14 cellular contexts compared by ENCODE assay signal in genomic region chr13:21043898-21044297, GRCh38. TPM values are rescaled to one million over a fixed set of nuclear protein-coding genes. Genes with fewer than 3 reads are reported as not detected.
DNase-seq lines count a peak whose midpoint lies in the region; ATAC-seq and TF ChIP-seq lines count a peak whose summit lies in the region.
"Had no signal": no experiment of that assay in that cellular context is flagged by ENCODE, and none has a peak within 500 bp of the region (broad histone marks: within the 10 kb centered on the region; RNA-seq: fewer than 3 reads in every experiment).

No MANE protein-coding gene starts in this region.

- H3K4me3 ChIP-seq in choroid plexus epithelial cell (ENCODE audit: low read depth, low read length) (no peak overlapping the region), left lung (no peak overlapping the region), ovary (no peak overlapping the region)

- no peaks in the 10 kb centered on the region for H3K27me3 ChIP-seq in left lung
- no peaks in the 10 kb centered on the region for H3K27me3 ChIP-seq in ovary

- DNase-seq in H4 (ENCODE audit: low spot score) (peak; percentile 11), choroid plexus epithelial cell (ENCODE audit: low read depth) (peak; percentile 91), left lung (no peak), stromal cell of bone marrow (ENCODE audit: low read depth) (peak; percentile 79), ovary (no peak), AML-193 (lab: John Stamatoyannopoulos, UW) (no peak), OCI-M1 (lab: John Stamatoyannopoulos, UW) (no peak)
- DNase-seq: amniotic stem cell; DMS53; kidney glomerular epithelial cell; NCI-H1436; NK-92 treated with Interleukin-12 subunit alpha and Interleukin-12 subunit beta, amount 100 ng/mL, for 24 hours had no signal

- WGBS in ovary, 3 donors, result 7 to 14% (median 14%) methylated on average over 2 of the region's 2 CpGs

- H3K36me3 ChIP-seq in left lung (no peaks in the 10 kb centered on the region), ovary (no peaks in the 10 kb centered on the region)

- H3K4me1 ChIP-seq in left lung, result peaks cover 0 to 70% of the 10 kb centered on the region in 2 donors
- H3K4me1 ChIP-seq in ovary (ENCODE audit: insufficient read depth), result peaks cover 5% of the 10 kb centered on the region

- peak; percentile 44 for ATAC-seq in left lung
- ATAC-seq in HG02884 (IDR thresholded peaks at IDR 0.05; ENCODE audit: unreplicated experiment), result no peak

- TF ChIP-seq CTCF in choroid plexus epithelial cell (conservative IDR thresholded peaks at IDR 0.05; ENCODE audit: low read depth, low read length) (no peak), left lung (IDR thresholded peaks at IDR 0.05) (no peak), ovary (IDR thresholded peaks at IDR 0.05) (no peak)

- H3K9me3 ChIP-seq in left lung, result no peaks in the 10 kb centered on the region
- no peaks in the 10 kb centered on the region for H3K9me3 ChIP-seq in ovary

- intact Hi-C loops in left lung (cut with DNase I), result no loop called here
- intact Hi-C loops in ovary (cut with DNase I), result no loop called here

- TF ChIP-seq POLR2A in ovary (IDR thresholded peaks at IDR 0.05), result no peak

- no peak for TF ChIP-seq EP300 in ovary (IDR thresholded peaks at IDR 0.05)

- no peak overlapping the region for H3K27ac ChIP-seq in left lung
- no peak overlapping the region for H3K27ac ChIP-seq in ovary
- H3K27ac ChIP-seq: epithelial cell of prostate had no signal

RNA-seq across cellular contexts. Expression of gene LATS2, which starts 17.5 kb away (rescaled TPM):
- total RNA-seq in H4 (2014; rRNA removed; shearing (Covaris generic)), result 2.7 and 3.9 TPM in 2 replicates
- 10 to 100 TPM; 30.7 to 31.9 TPM for total RNA-seq in left lung
- total RNA-seq in ovary, result 10 to 100 TPM; 17.2 to 41.9 (median 24.2) TPM
- 10 to 100 TPM; 12.5 to 19.1 TPM for polyA plus RNA-seq in ovary

Comparison
In these comparisons a context has a peak if more than half of its experiments do, and no peak if none do; other contexts are left out.
1. DNase-seq: peak in H4 (single experiment), choroid plexus epithelial cell (single experiment) and stromal cell of bone marrow (single experiment); none in left lung (0 of 2), ovary (0 of 5), AML-193 (0 of 2) and OCI-M1 (single experiment).